Comparison of ENCODE assay signal across 22 cellular contexts in genomic region chr9:34491596-34491995, GRCh38. TPM values are rescaled to one million over a fixed set of nuclear protein-coding genes. Genes with fewer than 3 reads are reported as not detected.
DNase-seq lines count a peak whose midpoint lies in the region; ATAC-seq and TF ChIP-seq lines count a peak whose summit lies in the region.
"Had no signal": no experiment of that assay in that cellular context is flagged by ENCODE, and none has a peak within 500 bp of the region (broad histone marks: within the 10 kb centered on the region; RNA-seq: fewer than 3 reads in every experiment).

No MANE protein-coding gene starts in this region.

- 59 to 65% methylated on average over 2 of the region's 2 CpGs for WGBS in endodermal cell (ENCODE audit: insufficient coverage in 1 of 2, insufficient read length in 1 of 2), 2 experiments

- no peak overlapping the region for H3K27ac Mint-ChIP-seq in natural killer cell treated with Interleukin-12 subunit alpha and Interleukin-12 subunit beta and Interleukin-15 and Interleukin-18, amount 100 ng/mL, for 72 hours
- H3K27ac Mint-ChIP-seq in natural killer cell (no peak overlapping the region), endodermal cell (no peak overlapping the region)
- H3K27ac Mint-ChIP-seq: CD4-positive, alpha-beta memory T cell had no signal

- intact Hi-C loops in natural killer cell (cut with micrococcal nuclease): no loop called here

- no peak for ATAC-seq in natural killer cell treated with Interleukin-12 subunit alpha and Interleukin-12 subunit beta and Interleukin-15 and Interleukin-18, amount 100 ng/mL, for 72 hours
- ATAC-seq in natural killer cell (no peak), GM21786 (IDR thresholded peaks at IDR 0.05; ENCODE audit: unreplicated experiment) (no peak), HG02970 (IDR thresholded peaks at IDR 0.05; ENCODE audit: low FRiP score, unreplicated experiment) (no peak)

- H3K4me3 Mint-ChIP-seq in natural killer cell treated with Interleukin-12 subunit alpha and Interleukin-12 subunit beta and Interleukin-15 and Interleukin-18, amount 100 ng/mL, for 72 hours: no peak overlapping the region
- no peak overlapping the region for H3K4me3 Mint-ChIP-seq in natural killer cell
- H3K4me3 Mint-ChIP-seq in endodermal cell: no peak overlapping the region
- H3K4me3 Mint-ChIP-seq: CD4-positive, alpha-beta memory T cell had no signal

- no peak overlapping the region for H3K27ac ChIP-seq in endodermal cell (ENCODE audit: low read depth, low read length)
- H3K27ac ChIP-seq: A549, GM23248 had no signal

- H3K9ac ChIP-seq in endodermal cell (ENCODE audit: extremely low read depth, low read length, poor library complexity, severe bottlenecking): no peak overlapping the region
- H3K9ac ChIP-seq: GM23248 had no signal

- no peak overlapping the region for H3K4me3 ChIP-seq in endodermal cell (ENCODE audit: low read length)
- no peak overlapping the region for H3K4me3 ChIP-seq in MG63
- H3K4me3 ChIP-seq: A549, GM23248 had no signal

- H3K27me3 Mint-ChIP-seq in natural killer cell treated with Interleukin-12 subunit alpha and Interleukin-12 subunit beta and Interleukin-15 and Interleukin-18, amount 100 ng/mL, for 72 hours: peaks cover 19 to 23% of the 10 kb centered on the region in 2 donors
- H3K27me3 Mint-ChIP-seq in natural killer cell (ENCODE audit: low read depth in 2 of 2): peaks cover 31 to 33% of the 10 kb centered on the region in 2 donors
- peaks cover 59% of the 10 kb centered on the region for H3K27me3 Mint-ChIP-seq in endodermal cell (ENCODE audit: insufficient read depth)

- H3K27me3 ChIP-seq in endodermal cell (ENCODE audit: control insufficient read depth, insufficient read depth, low read length, poor library complexity, severe bottlenecking) (peaks cover 34% of the 10 kb centered on the region), MG63 (no peaks in the 10 kb centered on the region)

- TF ChIP-seq CTCF in natural killer cell (IDR thresholded peaks at IDR 0.05): no peak
- TF ChIP-seq CTCF in endodermal cell (conservative IDR thresholded peaks at IDR 0.05): no peak

- DNase-seq in natural killer cell treated with Interleukin-12 subunit alpha and Interleukin-12 subunit beta and Interleukin-15 and Interleukin-18, amount 100 ng/mL, for 72 hours (ENCODE audit: low spot score): peak; percentile 5
- DNase-seq in natural killer cell (no peak), endodermal cell (peak; percentile 41), mesenteric fat pad (ENCODE audit: low spot score) (peak; percentile 55), MG63 (no peak)
- DNase-seq: 8988T; ACHN; AML-193; C1 segment of cervical spinal cord; Calu3; CD4-positive, alpha-beta memory T cell; COR-L47; DMS79 treated with DMSO at 0.1 percent for 48 hours; GF-D8; GM23248; HCEC 1CT had no signal

- no peaks in the 10 kb centered on the region for H3K9me3 Mint-ChIP-seq in natural killer cell treated with Interleukin-12 subunit alpha and Interleukin-12 subunit beta and Interleukin-15 and Interleukin-18, amount 100 ng/mL, for 72 hours
- H3K9me3 Mint-ChIP-seq in natural killer cell (no peaks in the 10 kb centered on the region), endodermal cell (no peaks in the 10 kb centered on the region)

- H3K36me3 ChIP-seq in endodermal cell (ENCODE audit: control insufficient read depth, insufficient read depth, low read length) (no peaks in the 10 kb centered on the region), MG63 (no peaks in the 10 kb centered on the region)

- H3K4me1 Mint-ChIP-seq in natural killer cell treated with Interleukin-12 subunit alpha and Interleukin-12 subunit beta and Interleukin-15 and Interleukin-18, amount 100 ng/mL, for 72 hours (ENCODE audit: low read depth in 2 of 2): peaks cover 0 to 3% of the 10 kb centered on the region in 2 donors
- H3K4me1 Mint-ChIP-seq in natural killer cell (peaks cover 0 to 4% of the 10 kb centered on the region in 2 donors), endodermal cell (no peaks in the 10 kb centered on the region)
- H3K4me1 Mint-ChIP-seq: CD4-positive, alpha-beta memory T cell had no signal

- H3K4me1 ChIP-seq in endodermal cell (ENCODE audit: control insufficient read depth, insufficient read depth, low read length): no peaks in the 10 kb centered on the region
- H3K4me1 ChIP-seq: A549 had no signal

- no peaks in the 10 kb centered on the region for H3K36me3 Mint-ChIP-seq in natural killer cell treated with Interleukin-12 subunit alpha and Interleukin-12 subunit beta and Interleukin-15 and Interleukin-18, amount 100 ng/mL, for 72 hours
- H3K36me3 Mint-ChIP-seq in natural killer cell (no peaks in the 10 kb centered on the region), endodermal cell (ENCODE audit: low read depth) (no peaks in the 10 kb centered on the region)
- H3K36me3 Mint-ChIP-seq: CD4-positive, alpha-beta memory T cell had no signal

- no peaks in the 10 kb centered on the region for H3K9me3 ChIP-seq in endodermal cell (ENCODE audit: control insufficient read depth, low read length)
- no peaks in the 10 kb centered on the region for H3K9me3 ChIP-seq in MG63
- H3K9me3 ChIP-seq: A549 had no signal

RNA-seq across cellular contexts. Expression of gene ENHO, which starts 31.2 kb away (rescaled TPM):
- total RNA-seq in natural killer cell treated with Interleukin-12 subunit alpha and Interleukin-12 subunit beta and Interleukin-15 and Interleukin-18, amount 100 ng/mL, for 72 hours: not detected
- total RNA-seq in natural killer cell (1 to 10 TPM in 1 of 3 donors, under 1 TPM in 1, not detected in 1; 0.34 to 1.7 TPM), endodermal cell (10 to 100 TPM in 1 of 2 donors, 1 to 10 TPM in 1; 7.1 to 14.5 TPM), mesenteric fat pad (not detected)
- polyA plus RNA-seq in endodermal cell (2013, experiment 1 of 2): 19.4 TPM
- 17.3 TPM for polyA plus RNA-seq in endodermal cell (2013, experiment 2 of 2)
- 0.20 TPM in 1 of 2 replicates, not detected in the other for total RNA-seq in MG63 (2014; rRNA removed; shearing (Covaris generic); ENCODE audit: low replicate concordance)
- total RNA-seq: Calu3; CD4-positive, alpha-beta memory T cell; GM23248 had no signal
- polyA plus RNA-seq: GM23248 had no signal

RNA-seq across cellular contexts. Expression of gene DNAI1, which starts 33.0 kb away (rescaled TPM):
- total RNA-seq in natural killer cell treated with Interleukin-12 subunit alpha and Interleukin-12 subunit beta and Interleukin-15 and Interleukin-18, amount 100 ng/mL, for 72 hours: not detected
- total RNA-seq in natural killer cell (not detected), endodermal cell (1 to 10 TPM; 2.5 to 4.1 TPM), mesenteric fat pad (not detected)
- polyA plus RNA-seq in endodermal cell (2013, experiment 1 of 2): 3.0 TPM
- polyA plus RNA-seq in endodermal cell (2013, experiment 2 of 2): 1.5 TPM
- total RNA-seq in MG63 (2014; rRNA removed; shearing (Covaris generic); ENCODE audit: low replicate concordance): not detected in 2 replicates
- total RNA-seq: Calu3; CD4-positive, alpha-beta memory T cell; Daoy; G401; GM23248 had no signal
- polyA plus RNA-seq: BJ; CD4-positive, alpha-beta memory T cell; GM23248 had no signal

RNA-seq across cellular contexts. Expression of gene FAM219A, which starts 33.2 kb away (rescaled TPM):
- total RNA-seq in natural killer cell treated with Interleukin-12 subunit alpha and Interleukin-12 subunit beta and Interleukin-15 and Interleukin-18, amount 100 ng/mL, for 72 hours: 10 to 100 TPM; 21.4 to 23.5 TPM
- 10 to 100 TPM; 18.9 to 20.6 (median 19.2) TPM for total RNA-seq in natural killer cell
- 10 to 100 TPM; 17.1 to 19.6 TPM for total RNA-seq in endodermal cell
- polyA plus RNA-seq in endodermal cell (2013, experiment 1 of 2): 20.6 TPM
- polyA plus RNA-seq in endodermal cell (2013, experiment 2 of 2): 19.0 TPM
- 53.9 TPM for total RNA-seq in mesenteric fat pad
- 3.1 and 7.7 TPM in 2 replicates for total RNA-seq in MG63 (2014; rRNA removed; shearing (Covaris generic); ENCODE audit: low replicate concordance)

Comparison
In these comparisons a context has a peak if more than half of its experiments do, and no peak if none do; other contexts are left out.
1. DNase-seq: peak in natural killer cell treated with Interleukin-12 subunit alpha and Interleukin-12 subunit beta and Interleukin-15 and Interleukin-18, amount 100 ng/mL, for 72 hours (single experiment), endodermal cell (single experiment) and mesenteric fat pad (single experiment); none in natural killer cell (single experiment) and MG63 (single experiment).